In the genomic region with DNA sequence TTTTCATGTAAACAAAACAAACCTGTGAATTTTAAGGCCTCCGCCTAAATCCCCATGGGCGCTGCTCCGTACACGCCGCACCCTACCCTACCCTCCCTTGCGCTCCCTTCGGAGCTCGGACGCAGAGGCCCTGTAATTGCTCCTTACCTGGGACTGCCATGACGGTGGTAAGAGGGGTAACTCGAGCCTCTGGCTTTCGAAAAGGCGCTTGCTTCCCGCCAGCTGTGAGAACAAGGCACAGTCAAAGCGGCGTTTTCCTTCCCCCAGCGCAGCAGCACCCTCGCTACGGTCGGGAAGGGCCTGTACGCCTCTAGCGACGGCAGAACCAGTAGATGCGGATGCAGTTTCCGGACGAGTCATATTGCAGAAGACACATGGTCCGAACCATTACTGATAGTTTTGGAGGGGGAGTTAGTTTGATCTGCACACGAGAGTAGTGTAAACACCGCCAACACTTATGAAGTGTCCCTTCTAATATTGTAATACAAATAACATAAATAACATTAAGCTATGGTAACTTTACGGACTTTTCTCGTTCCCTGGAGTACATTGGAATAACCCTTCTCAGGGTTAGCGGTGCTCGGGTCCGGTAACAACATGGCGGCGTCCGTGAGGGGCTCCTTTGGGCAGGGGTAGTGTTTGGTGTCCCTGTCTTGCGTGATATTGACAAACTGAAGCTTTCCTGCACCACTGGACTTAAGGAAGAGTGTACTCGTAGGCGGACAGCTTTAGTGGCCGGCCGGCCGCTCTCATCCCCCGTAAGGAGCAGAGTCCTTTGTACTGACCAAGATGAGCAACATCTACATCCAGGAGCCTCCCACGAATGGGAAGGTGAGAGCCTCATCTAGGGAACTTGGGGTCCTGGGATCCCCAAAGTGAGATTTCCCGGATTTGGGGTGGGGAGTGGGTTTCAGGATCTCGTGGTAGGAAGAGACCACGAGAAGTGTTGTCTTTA, we compare ENCODE assay signal across 8 cellular contexts. TPM values are rescaled to one million over a fixed set of nuclear protein-coding genes. Genes with fewer than 3 reads are reported as not detected.
DNase-seq lines count a peak whose midpoint lies in the region; ATAC-seq and TF ChIP-seq lines count a peak whose summit lies in the region.

A gene with protein sequence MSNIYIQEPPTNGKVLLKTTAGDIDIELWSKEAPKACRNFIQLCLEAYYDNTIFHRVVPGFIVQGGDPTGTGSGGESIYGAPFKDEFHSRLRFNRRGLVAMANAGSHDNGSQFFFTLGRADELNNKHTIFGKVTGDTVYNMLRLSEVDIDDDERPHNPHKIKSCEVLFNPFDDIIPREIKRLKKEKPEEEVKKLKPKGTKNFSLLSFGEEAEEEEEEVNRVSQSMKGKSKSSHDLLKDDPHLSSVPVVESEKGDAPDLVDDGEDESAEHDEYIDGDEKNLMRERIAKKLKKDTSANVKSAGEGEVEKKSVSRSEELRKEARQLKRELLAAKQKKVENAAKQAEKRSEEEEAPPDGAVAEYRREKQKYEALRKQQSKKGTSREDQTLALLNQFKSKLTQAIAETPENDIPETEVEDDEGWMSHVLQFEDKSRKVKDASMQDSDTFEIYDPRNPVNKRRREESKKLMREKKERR (plus strand): TSS at position 573 of the 955 bp plus-strand sequence. CDS start 217 bp downstream, at position 790.
A gene (minus strand): TSS at position 334 of the 955 bp plus-strand sequence. CDS start 174 bp downstream, at position 160.

- H3K27me3 ChIP-seq in esophagus muscularis mucosa (no peaks in the 10 kb centered on the region), muscle layer of duodenum (ENCODE audit: low read depth, low read length) (no peaks in the 10 kb centered on the region)

- no peak for TF ChIP-seq RAD21 in Ishikawa (IDR thresholded peaks at IDR 0.05; ENCODE audit: low read depth)

- peak within 1 kb of the TSS; percentile 98 for H3K4me3 Mint-ChIP-seq in activated T-cell treated with anti-CD3 and anti-CD28 coated beads, Interleukin-2, amount 50 U/mL, for 4 hours

- intact Hi-C loops in esophagus muscularis mucosa (cut with DNase I): no loop called here

- H3K4me1 Mint-ChIP-seq in activated T-cell treated with anti-CD3 and anti-CD28 coated beads, Interleukin-2, amount 50 U/mL, for 4 hours (ENCODE audit: low read depth): peaks cover 53% of the 10 kb centered on the region

- H3K9me3 ChIP-seq in esophagus muscularis mucosa (no peaks in the 10 kb centered on the region), muscle layer of duodenum (ENCODE audit: control insufficient read depth in 1 of 2, low read length in 2 of 2) (no peaks in the 10 kb centered on the region)

- H3K27ac ChIP-seq in esophagus muscularis mucosa (replicated peaks in 1 of 4) (peak within 1 kb of the TSS; percentile 84 to 90 (median 88)), muscle layer of duodenum (ENCODE audit: low read length) (peak within 1 kb of the TSS; percentile 96)

- TF ChIP-seq POLR2A in esophagus muscularis mucosa (IDR thresholded peaks at IDR 0.05; ENCODE audit: low read depth): no peak

- H3K36me3 ChIP-seq in esophagus muscularis mucosa (peaks cover 0 to 10% (median 4%) of the 10 kb centered on the region in 4 donors), muscle layer of duodenum (ENCODE audit: control insufficient read depth in 1 of 2, insufficient read depth in 2 of 2, low read length in 2 of 2) (peaks cover 0 to 6% of the 10 kb centered on the region in 2 donors)

- peaks cover 28 to 54% (median 45%) of the 10 kb centered on the region in 4 donors for H3K4me1 ChIP-seq in esophagus muscularis mucosa
- H3K4me1 ChIP-seq in muscle layer of duodenum (ENCODE audit: control insufficient read depth in 1 of 2, insufficient read depth in 2 of 2, low read length in 2 of 2): peaks cover 33 to 38% of the 10 kb centered on the region in 2 donors

- peak; percentile 68; the same call in 1 of the 2 replicates for TF ChIP-seq EP300 in Ishikawa (IDR thresholded peaks at IDR 0.05; ENCODE audit: borderline replicate concordance)
- no peak for TF ChIP-seq EP300 in esophagus muscularis mucosa (IDR thresholded peaks at IDR 0.05)

- H3K27me3 Mint-ChIP-seq in activated T-cell treated with anti-CD3 and anti-CD28 coated beads, Interleukin-2, amount 50 U/mL, for 4 hours (ENCODE audit: low read depth): no peaks in the 10 kb centered on the region

- no peaks in the 10 kb centered on the region for H3K9me3 Mint-ChIP-seq in activated T-cell treated with anti-CD3 and anti-CD28 coated beads, Interleukin-2, amount 50 U/mL, for 4 hours

- WGBS in esophagus muscularis mucosa: under 1% methylated on average over 18 of the region's 48 CpGs

- peak; percentile 95 for DNase-seq in DMS53 (lab: John Stamatoyannopoulos, UW)
- DNase-seq in activated T-cell treated with anti-CD3 and anti-CD28 coated beads, Interleukin-2, amount 50 U/mL, for 4 hours: peak; percentile 69
- no peak for DNase-seq in esophagus muscularis mucosa (ENCODE audit: extremely low spot score)
- peak; percentile 65 to 69 for DNase-seq in stimulated activated CD8-positive, alpha-beta memory T cell treated with anti-CD3 and anti-CD28 coated beads, Interleukin-7, amount 100 ng/mL, for 4 hours (ENCODE audit: low read depth in 2 of 2)

- H3K36me3 Mint-ChIP-seq in activated T-cell treated with anti-CD3 and anti-CD28 coated beads, Interleukin-2, amount 50 U/mL, for 4 hours (ENCODE audit: insufficient read depth): peaks cover 9% of the 10 kb centered on the region

- peak; percentile 95 for ATAC-seq in GM21576 (IDR thresholded peaks at IDR 0.05; ENCODE audit: unreplicated experiment)
- peak; percentile 98 for ATAC-seq in activated T-cell treated with anti-CD3 and anti-CD28 coated beads, Interleukin-2, amount 50 U/mL, for 4 hours

- TF ChIP-seq CTCF in esophagus muscularis mucosa (IDR thresholded peaks at IDR 0.05): peak in 2 of 3 experiments; percentile 7 to 18

- peak within 1 kb of the TSS; percentile 65 to 89 (median 85) for H3K4me3 ChIP-seq in esophagus muscularis mucosa
- peak within 1 kb of the TSS; percentile 98 to 99 for H3K4me3 ChIP-seq in muscle layer of duodenum (ENCODE audit: low read depth in 1 of 2, low read length in 2 of 2)

TF ChIP-seq in Ishikawa, 13 proteins besides CTCF, POLR2A, EP300 and RAD21 (continues in another document):
- TF ChIP-seq TCF12 (IDR thresholded peaks at IDR 0.05; ENCODE audit: low read depth): peak; percentile 62; the same call in 1 of the 2 replicates
- TF ChIP-seq YY1 (IDR thresholded peaks at IDR 0.05; ENCODE audit: low read depth): peak; percentile 95
- TF ChIP-seq ZBTB7A (IDR thresholded peaks at IDR 0.05; ENCODE audit: low read depth): no peak
- TF ChIP-seq, protein P1, sequence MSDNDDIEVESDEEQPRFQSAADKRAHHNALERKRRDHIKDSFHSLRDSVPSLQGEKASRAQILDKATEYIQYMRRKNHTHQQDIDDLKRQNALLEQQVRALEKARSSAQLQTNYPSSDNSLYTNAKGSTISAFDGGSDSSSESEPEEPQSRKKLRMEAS (IDR thresholded peaks at IDR 0.05): peak; percentile 60; the same call in 1 of the 2 replicates

TF ChIP-seq in PFSK-1, 5 proteins besides CTCF, POLR2A, EP300 and RAD21:
- TF ChIP-seq, protein P2, sequence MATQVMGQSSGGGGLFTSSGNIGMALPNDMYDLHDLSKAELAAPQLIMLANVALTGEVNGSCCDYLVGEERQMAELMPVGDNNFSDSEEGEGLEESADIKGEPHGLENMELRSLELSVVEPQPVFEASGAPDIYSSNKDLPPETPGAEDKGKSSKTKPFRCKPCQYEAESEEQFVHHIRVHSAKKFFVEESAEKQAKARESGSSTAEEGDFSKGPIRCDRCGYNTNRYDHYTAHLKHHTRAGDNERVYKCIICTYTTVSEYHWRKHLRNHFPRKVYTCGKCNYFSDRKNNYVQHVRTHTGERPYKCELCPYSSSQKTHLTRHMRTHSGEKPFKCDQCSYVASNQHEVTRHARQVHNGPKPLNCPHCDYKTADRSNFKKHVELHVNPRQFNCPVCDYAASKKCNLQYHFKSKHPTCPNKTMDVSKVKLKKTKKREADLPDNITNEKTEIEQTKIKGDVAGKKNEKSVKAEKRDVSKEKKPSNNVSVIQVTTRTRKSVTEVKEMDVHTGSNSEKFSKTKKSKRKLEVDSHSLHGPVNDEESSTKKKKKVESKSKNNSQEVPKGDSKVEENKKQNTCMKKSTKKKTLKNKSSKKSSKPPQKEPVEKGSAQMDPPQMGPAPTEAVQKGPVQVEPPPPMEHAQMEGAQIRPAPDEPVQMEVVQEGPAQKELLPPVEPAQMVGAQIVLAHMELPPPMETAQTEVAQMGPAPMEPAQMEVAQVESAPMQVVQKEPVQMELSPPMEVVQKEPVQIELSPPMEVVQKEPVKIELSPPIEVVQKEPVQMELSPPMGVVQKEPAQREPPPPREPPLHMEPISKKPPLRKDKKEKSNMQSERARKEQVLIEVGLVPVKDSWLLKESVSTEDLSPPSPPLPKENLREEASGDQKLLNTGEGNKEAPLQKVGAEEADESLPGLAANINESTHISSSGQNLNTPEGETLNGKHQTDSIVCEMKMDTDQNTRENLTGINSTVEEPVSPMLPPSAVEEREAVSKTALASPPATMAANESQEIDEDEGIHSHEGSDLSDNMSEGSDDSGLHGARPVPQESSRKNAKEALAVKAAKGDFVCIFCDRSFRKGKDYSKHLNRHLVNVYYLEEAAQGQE (IDR thresholded peaks at IDR 0.05; ENCODE audit: insufficient read depth in 1 of 2, low read depth in 2 of 2, low read length in 2 of 2): 0 out of 4 replicates have a peak, but pooled peaks of 1 of the 2 experiments have one; percentile 24
- TF ChIP-seq POLR2AphosphoS5 (IDR thresholded peaks at IDR 0.05; ENCODE audit: low read depth, low read length) (peak; percentile 56; the same call in 1 of the 2 replicates), TAF1 (IDR thresholded peaks at IDR 0.05; ENCODE audit: borderline replicate concordance, insufficient read depth, low read length) (peak; percentile 93; the same call in 1 of the 2 replicates), FOXP2 (optimal IDR thresholded peaks at IDR 0.05; ENCODE audit: borderline replicate concordance, extremely low read depth, extremely low read length, insufficient read depth) (peak; percentile 74), SIN3A (IDR thresholded peaks at IDR 0.05; ENCODE audit: borderline replicate concordance, insufficient read depth, low read length) (0 out of 2 replicates have a peak, but pooled peaks have one; percentile 31)
TF ChIP-seq in PFSK-1: peak in this region for 5.

RNA-seq across cellular contexts. Expression of the first gene that starts in this region (rescaled TPM):
- 20.8 TPM for polyA plus RNA-seq in PFSK-1 (2012; ENCODE audit: insufficient read length, low read depth)
- total RNA-seq in activated T-cell treated with anti-CD3 and anti-CD28 coated beads, Interleukin-2, amount 50 U/mL, for 4 hours: 10 to 100 TPM; 27.1 to 32.9 (median 30.4) TPM
- 10 to 100 TPM; 12.3 to 21.2 (median 13.4) TPM for total RNA-seq in esophagus muscularis mucosa

RNA-seq across cellular contexts. Expression of the second gene that starts in this region (rescaled TPM):
- polyA plus RNA-seq in PFSK-1 (2012; ENCODE audit: insufficient read length, low read depth): 23.8 TPM
- 10 to 100 TPM; 32.3 to 35.8 (median 32.4) TPM for total RNA-seq in activated T-cell treated with anti-CD3 and anti-CD28 coated beads, Interleukin-2, amount 50 U/mL, for 4 hours
- 10 to 100 TPM; 10.7 to 17.4 (median 11.0) TPM for total RNA-seq in esophagus muscularis mucosa
